In the genomic region with DNA sequence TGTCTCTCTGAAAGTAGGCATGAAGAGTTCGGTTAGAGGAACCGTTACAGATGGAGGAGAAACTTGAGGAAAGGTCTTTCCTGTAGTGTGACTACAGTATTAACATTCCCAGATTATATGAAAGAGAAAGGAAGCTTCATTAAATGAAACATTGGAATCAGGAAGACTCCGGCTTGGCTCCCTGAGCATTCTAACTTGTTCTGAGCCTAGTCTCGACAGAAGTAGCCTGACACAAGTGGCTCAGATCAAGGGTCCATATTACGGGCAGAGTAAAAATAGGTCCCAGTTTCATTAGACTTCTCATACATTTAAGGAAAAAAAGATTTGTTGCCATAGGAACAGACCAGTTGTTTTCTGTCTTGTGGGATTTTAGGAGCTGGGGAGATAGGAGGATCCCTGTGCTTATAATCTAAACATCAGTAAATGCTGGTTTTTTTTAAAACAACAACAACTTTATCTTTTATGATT, we compare ENCODE assay signal across 10 cellular contexts. TPM values are rescaled to one million over a fixed set of nuclear protein-coding genes. Genes with fewer than 3 reads are reported as not detected.
DNase-seq lines count a peak whose midpoint lies in the region; ATAC-seq and TF ChIP-seq lines count a peak whose summit lies in the region.
"Had no signal": no experiment of that assay in that cellular context is flagged by ENCODE, and none has a peak within 500 bp of the region (broad histone marks: within the 10 kb centered on the region; RNA-seq: fewer than 3 reads in every experiment).

No MANE protein-coding gene starts in this region.

- no peaks in the 10 kb centered on the region for H3K9me3 Mint-ChIP-seq in activated CD4-positive, alpha-beta memory T cell treated with anti-CD3 and anti-CD28 coated beads, Interleukin-2, amount 10 ng/mL, durations not matched to agents 7 days and 5 days
- H3K9me3 Mint-ChIP-seq in stimulated activated memory B cell treated with anti-CD40 and anti-IgM and Interleukin-4, amounts not matched to agents 10 μg/mL and 1 μg/mL and 100 μg/mL, for 72 hours = no peaks in the 10 kb centered on the region

- H3K27ac ChIP-seq in layer of hippocampus (ENCODE audit: low read depth, low read length) = peak overlapping the region; percentile 63

- no peaks in the 10 kb centered on the region for H3K27me3 ChIP-seq in layer of hippocampus (ENCODE audit: control insufficient read depth, insufficient read depth, low read length)
- H3K27me3 ChIP-seq: MG63 had no signal

- peaks cover 66% of the 10 kb centered on the region for H3K36me3 Mint-ChIP-seq in activated CD4-positive, alpha-beta memory T cell treated with anti-CD3 and anti-CD28 coated beads, Interleukin-2, amount 10 ng/mL, durations not matched to agents 7 days and 5 days (ENCODE audit: low read depth)
- peaks cover 37% of the 10 kb centered on the region for H3K36me3 Mint-ChIP-seq in stimulated activated memory B cell treated with anti-CD40 and anti-IgM and Interleukin-4, amounts not matched to agents 10 μg/mL and 1 μg/mL and 100 μg/mL, for 72 hours

- H3K27me3 Mint-ChIP-seq in activated CD4-positive, alpha-beta memory T cell treated with anti-CD3 and anti-CD28 coated beads, Interleukin-2, amount 10 ng/mL, durations not matched to agents 7 days and 5 days = no peaks in the 10 kb centered on the region
- no peaks in the 10 kb centered on the region for H3K27me3 Mint-ChIP-seq in stimulated activated memory B cell treated with anti-CD40 and anti-IgM and Interleukin-4, amounts not matched to agents 10 μg/mL and 1 μg/mL and 100 μg/mL, for 72 hours

- TF ChIP-seq CTCF in omental fat pad (IDR thresholded peaks at IDR 0.05) = no peak

- CTCF ChIA-PET in activated CD4-positive, alpha-beta memory T cell treated with anti-CD3 and anti-CD28 coated beads, Interleukin-2, amount 10 ng/mL, durations not matched to agents 7 days and 5 days (lab: Charles Lee) = interaction anchor here (0.8 to 5.7 kb wide), 8 partner anchors 12 to 587 kb away, joined by 3 to 48 read pairs (median 5); a partner anchor contains a TSS

- no peak for DNase-seq in activated CD4-positive, alpha-beta memory T cell treated with anti-CD3 and anti-CD28 coated beads, Interleukin-2, amount 10 ng/mL, durations not matched to agents 7 days and 5 days
- DNase-seq in dedifferentiated amniotic fluid mesenchymal stem cell (ENCODE audit: extremely low spot score) (no peak), omental fat pad (ENCODE audit: low spot score) (no peak), NCI-H524 (lab: John Stamatoyannopoulos, UW) (no peak), T-helper 9 cell (no peak)
- DNase-seq: MG63, SW 1271 had no signal

- peaks cover 91% of the 10 kb centered on the region for H3K4me1 Mint-ChIP-seq in activated CD4-positive, alpha-beta memory T cell treated with anti-CD3 and anti-CD28 coated beads, Interleukin-2, amount 10 ng/mL, durations not matched to agents 7 days and 5 days
- H3K4me1 Mint-ChIP-seq in stimulated activated memory B cell treated with anti-CD40 and anti-IgM and Interleukin-4, amounts not matched to agents 10 μg/mL and 1 μg/mL and 100 μg/mL, for 72 hours = peaks cover 90% of the 10 kb centered on the region

- H3K27ac Mint-ChIP-seq in activated CD4-positive, alpha-beta memory T cell treated with anti-CD3 and anti-CD28 coated beads, Interleukin-2, amount 10 ng/mL, durations not matched to agents 7 days and 5 days = peak overlapping the region; percentile 99
- H3K27ac Mint-ChIP-seq in stimulated activated memory B cell treated with anti-CD40 and anti-IgM and Interleukin-4, amounts not matched to agents 10 μg/mL and 1 μg/mL and 100 μg/mL, for 72 hours = peak overlapping the region; percentile 98

- POLR2A ChIA-PET in activated CD4-positive, alpha-beta memory T cell treated with anti-CD3 and anti-CD28 coated beads, Interleukin-2, amount 10 ng/mL, durations not matched to agents 7 days and 5 days (lab: Charles Lee) = interaction anchor here (0.8 to 28.4 kb wide), 11 partner anchors 5 to 345 kb away, joined by 3 to 997 read pairs (median 11); a partner anchor contains a TSS

- ATAC-seq in HG03354 (IDR thresholded peaks at IDR 0.05; ENCODE audit: poor library complexity, severe bottlenecking, unreplicated experiment) = peak; percentile 2
- ATAC-seq in stimulated activated memory B cell treated with anti-CD40 and anti-IgM and Interleukin-4, amounts not matched to agents 10 μg/mL and 1 μg/mL and 100 μg/mL, for 72 hours = no peak
- no peak for ATAC-seq in omental fat pad (ENCODE audit: low FRiP score)

- peak overlapping the region; percentile 70 for H3K4me3 Mint-ChIP-seq in activated CD4-positive, alpha-beta memory T cell treated with anti-CD3 and anti-CD28 coated beads, Interleukin-2, amount 10 ng/mL, durations not matched to agents 7 days and 5 days
- peak overlapping the region; percentile 80 for H3K4me3 Mint-ChIP-seq in stimulated activated memory B cell treated with anti-CD40 and anti-IgM and Interleukin-4, amounts not matched to agents 10 μg/mL and 1 μg/mL and 100 μg/mL, for 72 hours

RNA-seq across cellular contexts. Expression of a gene that starts 12.8 kb away (rescaled TPM):
- 100 to 1,000 TPM; 172 to 173 TPM for total RNA-seq in activated CD4-positive, alpha-beta memory T cell treated with anti-CD3 and anti-CD28 coated beads, Interleukin-2, amount 10 ng/mL, durations not matched to agents 7 days and 5 days
- 100 to 1,000 TPM in 1 of 4 donors, 10 to 100 TPM in 3; 45.4 to 119 (median 60.1) TPM for total RNA-seq in omental fat pad
